In genomic region chr4:55050418-55050950, GRCh38 we compare ENCODE assay signal across 28 cellular contexts.
"Had no signal": no experiment of that assay in that cellular context is flagged by ENCODE, and none has a peak within 500 bp of the region (broad histone marks: within the 10 kb centered on the region; RNA-seq: fewer than 3 reads in every experiment).

No MANE protein-coding gene starts in this region.

- ATAC-seq: activated CD8-positive, alpha-beta T cell treated with anti-CD3 and anti-CD28 coated beads for 36 hours; activated T-cell treated with anti-CD3 and anti-CD28 coated beads, Interleukin-2, amount 50 U/mL, for 4 hours; activated T-helper 17 cell treated with anti-CD3 and anti-CD28 coated beads, Interleukin-2, amount 50 U/mL, for 72 hours; effector memory CD8-positive, alpha-beta T cell; foreskin keratinocyte; WTC11 had no signal

- H3K9me3 Mint-ChIP-seq: dendritic cell treated with granulocyte-macrophage colony-stimulating factor and Interleukin-4, amounts not matched to agents 40 ng/mL and 50 ng/mL, for 4 days had no signal

- H3K79me2 ChIP-seq: hepatocyte had no signal

- H2AFZ ChIP-seq: hepatocyte had no signal

- H3K27me3 ChIP-seq: brain microvascular endothelial cell, dorsolateral prefrontal cortex, esophagus muscularis mucosa, foreskin keratinocyte, hepatocyte had no signal

- H3K4me2 ChIP-seq: hepatocyte had no signal

- H3K27ac ChIP-seq: brain microvascular endothelial cell, coronary artery, dorsolateral prefrontal cortex, esophagus muscularis mucosa, foreskin keratinocyte, hepatocyte had no signal

- H3K4me3 ChIP-seq: coronary artery, dorsolateral prefrontal cortex, esophagus muscularis mucosa, hepatocyte had no signal

- H3K4me1 ChIP-seq: esophagus muscularis mucosa, foreskin keratinocyte had no signal

- H3K4me1 Mint-ChIP-seq: activated CD4-positive, alpha-beta T cell treated with anti-CD3 and anti-CD28 coated beads, Interleukin-2, amount 10 ng/mL, durations not matched to agents 7 days and 5 days; activated T-helper 17 cell treated with anti-CD3 and anti-CD28 coated beads, Interleukin-2, amount 50 U/mL, for 72 hours; central memory CD8-positive, alpha-beta T cell; WTC11 had no signal

- DNase-seq: activated CD4-positive, alpha-beta T cell treated with anti-CD3 and anti-CD28 coated beads for 1 hour; activated CD4-positive, alpha-beta T cell treated with anti-CD3 and anti-CD28 coated beads for 4 hours; activated CD4-positive, alpha-beta T cell treated with anti-CD3 and anti-CD28 coated beads, Interleukin-2, amount 10 ng/mL, durations not matched to agents 7 days and 5 days; activated CD4-positive, alpha-beta T cell treated with anti-CD3 and anti-CD28 coated beads, Interleukin-2, amount 50 U/mL, for 4 hours; activated CD8-positive, alpha-beta memory T cell treated with anti-CD3 and anti-CD28 coated beads for 24 hours; activated CD8-positive, alpha-beta T cell treated with anti-CD3 and anti-CD28 coated beads for 36 hours; activated effector memory CD4-positive, alpha-beta T cell treated with Interleukin-2 at 50 U/mL for 16 hours; activated gamma-delta T cell treated with Interleukin-2 at 50 U/mL for 16 hours; activated naive CD4-positive, alpha-beta T cell treated with anti-CD3 and anti-CD28 coated beads, Interleukin-2, amount 50 U/mL, for 16 hours; activated naive CD4-positive, alpha-beta T cell treated with Interleukin-2 at 50 U/mL for 16 hours; activated T-cell treated with anti-CD3 and anti-CD28 coated beads, Interleukin-2, amount 50 U/mL, for 4 hours; amniotic stem cell; anterior cingulate cortex; brain microvascular endothelial cell; dorsolateral prefrontal cortex; effector memory CD8-positive, alpha-beta T cell; erythroblast; foreskin keratinocyte; head of caudate nucleus; T-helper 2 cell had no signal

- H3K36me3 Mint-ChIP-seq: activated naive CD8-positive, alpha-beta T cell; WTC11 had no signal

- H3K27me3 Mint-ChIP-seq: activated CD8-positive, alpha-beta T cell treated with anti-CD3 and anti-CD28 coated beads for 36 hours; activated naive CD8-positive, alpha-beta T cell; central memory CD8-positive, alpha-beta T cell; dendritic cell treated with granulocyte-macrophage colony-stimulating factor and Interleukin-4, amounts not matched to agents 40 ng/mL and 50 ng/mL, for 4 days; effector memory CD8-positive, alpha-beta T cell had no signal

- H3K27ac Mint-ChIP-seq: activated CD4-positive, alpha-beta T cell treated with anti-CD3 and anti-CD28 coated beads, Interleukin-2, amount 10 ng/mL, durations not matched to agents 7 days and 5 days; activated CD8-positive, alpha-beta T cell treated with anti-CD3 and anti-CD28 coated beads for 36 hours; activated naive CD8-positive, alpha-beta T cell; activated T-helper 17 cell treated with anti-CD3 and anti-CD28 coated beads, Interleukin-2, amount 50 U/mL, for 72 hours; dendritic cell treated with granulocyte-macrophage colony-stimulating factor and Interleukin-4, amounts not matched to agents 40 ng/mL and 50 ng/mL, for 4 days; effector memory CD8-positive, alpha-beta T cell; WTC11 had no signal

- H3K4me3 Mint-ChIP-seq: activated CD4-positive, alpha-beta T cell treated with anti-CD3 and anti-CD28 coated beads, Interleukin-2, amount 10 ng/mL, durations not matched to agents 7 days and 5 days; activated CD8-positive, alpha-beta T cell treated with anti-CD3 and anti-CD28 coated beads for 36 hours; activated naive CD8-positive, alpha-beta T cell; activated T-cell treated with anti-CD3 and anti-CD28 coated beads, Interleukin-2, amount 50 U/mL, for 4 hours; activated T-helper 17 cell treated with anti-CD3 and anti-CD28 coated beads, Interleukin-2, amount 50 U/mL, for 72 hours; central memory CD8-positive, alpha-beta T cell; dendritic cell treated with granulocyte-macrophage colony-stimulating factor and Interleukin-4, amounts not matched to agents 40 ng/mL and 50 ng/mL, for 4 days; effector memory CD8-positive, alpha-beta T cell; WTC11 had no signal

- H3K36me3 ChIP-seq: brain microvascular endothelial cell, esophagus muscularis mucosa had no signal
